ENCODE assay signal across 1 cellular context in the genomic region with DNA sequence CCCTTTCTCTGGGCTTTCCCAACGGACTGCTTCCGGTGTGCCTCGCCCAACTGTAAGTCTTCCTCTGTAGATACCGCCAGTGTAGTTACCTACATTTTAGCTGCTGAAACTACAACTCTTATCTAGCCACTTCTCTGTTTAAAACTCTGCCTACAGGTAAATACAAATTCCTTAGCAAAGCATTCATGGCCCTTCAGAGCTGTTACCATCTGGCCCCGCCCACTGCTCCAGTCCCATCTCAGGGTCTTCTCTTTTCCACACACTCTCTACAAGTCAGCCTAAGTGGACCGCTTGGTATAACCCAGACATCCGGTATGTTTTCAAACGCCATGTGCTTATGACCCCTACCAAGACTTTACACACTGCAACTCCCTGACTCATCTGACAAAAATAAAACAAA.
TF ChIP-seq lines count a peak whose summit lies in the region.

No MANE protein-coding gene starts in this region.

TF ChIP-seq in WTC11, 78 proteins besides CTCF, POLR2A, EP300 and RAD21 (continued from another document):
- TF ChIP-seq, protein P1, sequence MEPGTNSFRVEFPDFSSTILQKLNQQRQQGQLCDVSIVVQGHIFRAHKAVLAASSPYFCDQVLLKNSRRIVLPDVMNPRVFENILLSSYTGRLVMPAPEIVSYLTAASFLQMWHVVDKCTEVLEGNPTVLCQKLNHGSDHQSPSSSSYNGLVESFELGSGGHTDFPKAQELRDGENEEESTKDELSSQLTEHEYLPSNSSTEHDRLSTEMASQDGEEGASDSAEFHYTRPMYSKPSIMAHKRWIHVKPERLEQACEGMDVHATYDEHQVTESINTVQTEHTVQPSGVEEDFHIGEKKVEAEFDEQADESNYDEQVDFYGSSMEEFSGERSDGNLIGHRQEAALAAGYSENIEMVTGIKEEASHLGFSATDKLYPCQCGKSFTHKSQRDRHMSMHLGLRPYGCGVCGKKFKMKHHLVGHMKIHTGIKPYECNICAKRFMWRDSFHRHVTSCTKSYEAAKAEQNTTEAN (CRISPR knock-in tag; IDR thresholded peaks at IDR 0.05) = no peak
- no peak for TF ChIP-seq RELA (CRISPR knock-in tag; IDR thresholded peaks at IDR 0.05; ENCODE audit: borderline replicate concordance)
- TF ChIP-seq, protein P2, sequence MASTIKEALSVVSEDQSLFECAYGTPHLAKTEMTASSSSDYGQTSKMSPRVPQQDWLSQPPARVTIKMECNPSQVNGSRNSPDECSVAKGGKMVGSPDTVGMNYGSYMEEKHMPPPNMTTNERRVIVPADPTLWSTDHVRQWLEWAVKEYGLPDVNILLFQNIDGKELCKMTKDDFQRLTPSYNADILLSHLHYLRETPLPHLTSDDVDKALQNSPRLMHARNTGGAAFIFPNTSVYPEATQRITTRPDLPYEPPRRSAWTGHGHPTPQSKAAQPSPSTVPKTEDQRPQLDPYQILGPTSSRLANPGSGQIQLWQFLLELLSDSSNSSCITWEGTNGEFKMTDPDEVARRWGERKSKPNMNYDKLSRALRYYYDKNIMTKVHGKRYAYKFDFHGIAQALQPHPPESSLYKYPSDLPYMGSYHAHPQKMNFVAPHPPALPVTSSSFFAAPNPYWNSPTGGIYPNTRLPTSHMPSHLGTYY (CRISPR knock-in tag; IDR thresholded peaks at IDR 0.05) = no peak
- TF ChIP-seq ZNF138 (CRISPR knock-in tag; conservative IDR thresholded peaks at IDR 0.05) = no peak
- no peak for TF ChIP-seq NR1H2 (CRISPR knock-in tag; IDR thresholded peaks at IDR 0.05)
